30 cellular contexts compared by ENCODE assay signal in the genomic region with DNA sequence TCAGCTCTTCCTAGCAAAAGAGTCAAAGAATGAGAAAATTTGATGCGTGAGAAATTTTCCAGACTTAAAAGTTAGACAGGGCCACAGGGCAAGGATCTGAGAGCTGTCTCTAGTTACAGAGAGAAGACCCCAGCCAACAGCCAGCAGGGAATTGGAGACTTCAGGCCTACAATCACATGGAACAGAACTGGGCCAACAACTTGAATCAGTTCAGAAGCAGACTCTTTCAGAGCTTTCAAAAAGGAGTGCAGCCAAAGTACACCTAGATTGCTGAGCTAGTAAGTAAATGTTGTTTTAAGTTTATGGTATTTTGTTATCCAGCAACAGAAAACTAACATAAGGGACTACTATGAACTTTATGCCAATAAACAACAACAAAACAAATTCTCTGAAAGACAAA.
A peak's percentile ranks its signal among the peaks of the same experiment; 100 is the strongest.
DNase-seq lines count a peak whose midpoint lies in the region; ATAC-seq, FAIRE-seq and TF ChIP-seq lines count a peak whose summit lies in the region.
"Had no signal": no experiment of that assay in that cellular context is flagged by ENCODE, and none has a peak within 500 bp of the region (broad histone marks: within the 10 kb centered on the region; RNA-seq: fewer than 3 reads in every experiment).

No MANE protein-coding gene starts in this region.

- intact Hi-C loops in activated T-helper 2 cell treated with anti-CD3 and anti-CD28 coated beads, Interferon-gamma antibody, Interleukin-2, Interleukin-4, amounts not matched to agents 10 μg/mL and 5 μg/mL and 100 μg/mL, durations not matched to agents 14 hours and 24 hours and 36 hours (cut with micrococcal nuclease), result no loop called here

- peaks cover 3% of the 10 kb centered on the region for H3K4me1 ChIP-seq in astrocyte (ENCODE audit: insufficient read depth, low read length)
- H3K4me1 ChIP-seq in endodermal cell (ENCODE audit: control insufficient read depth, insufficient read depth, low read length), result no peaks in the 10 kb centered on the region
- no peaks in the 10 kb centered on the region for H3K4me1 ChIP-seq in GM23338 (ENCODE audit: insufficient read depth)
- H3K4me1 ChIP-seq: ascending aorta, colonic mucosa had no signal

- H3K36me3 ChIP-seq in astrocyte (ENCODE audit: insufficient read depth, low read length) (no peaks in the 10 kb centered on the region), endodermal cell (ENCODE audit: control insufficient read depth, insufficient read depth, low read length) (peaks cover 60% of the 10 kb centered on the region), GM23338 (ENCODE audit: insufficient read depth) (no peaks in the 10 kb centered on the region)
- H3K36me3 ChIP-seq: colonic mucosa had no signal

- WGBS in endodermal cell (ENCODE audit: insufficient coverage in 1 of 2, insufficient read length in 1 of 2), 2 experiments, result 98 to 100% methylated on average over 1 of the region's 1 CpG

- ATAC-seq in GM23338, result no peak
- ATAC-seq: activated T-cell treated with anti-CD3 and anti-CD28 coated beads, Interleukin-2, amount 50 U/mL, for 72 hours; CD8-positive, alpha-beta T cell; heart right ventricle; stimulated activated naive CD8-positive, alpha-beta T cell treated with anti-CD3 and anti-CD28 coated beads, Interleukin-15, amount 100 ng/mL, for 72 hours had no signal

- H3K27ac ChIP-seq in astrocyte (ENCODE audit: low read depth, low read length) (no peak overlapping the region), endodermal cell (ENCODE audit: low read depth, low read length) (no peak overlapping the region), GM23338 (ENCODE audit: low read depth) (no peak overlapping the region)
- H3K27ac ChIP-seq: ascending aorta, colonic mucosa, heart right ventricle had no signal

- H4K20me1 ChIP-seq in astrocyte (ENCODE audit: insufficient read depth, low read length), result no peaks in the 10 kb centered on the region
- H4K20me1 ChIP-seq in GM23338 (replicated peaks; ENCODE audit: insufficient read depth), result no peaks in the 10 kb centered on the region

- H3K27me3 Mint-ChIP-seq in astrocyte (ENCODE audit: low read depth, unreplicated experiment), result no peaks in the 10 kb centered on the region
- H3K27me3 Mint-ChIP-seq in endodermal cell (ENCODE audit: insufficient read depth), result no peaks in the 10 kb centered on the region
- H3K27me3 Mint-ChIP-seq in nephron (ENCODE audit: low read depth), result no peaks in the 10 kb centered on the region
- no peaks in the 10 kb centered on the region for H3K27me3 Mint-ChIP-seq in GM23338 (ENCODE audit: insufficient read depth, low read depth, poor library complexity)
- H3K27me3 Mint-ChIP-seq in activated T-helper 2 cell treated with anti-CD3 and anti-CD28 coated beads, Interferon-gamma antibody, Interleukin-2, Interleukin-4, amounts not matched to agents 10 μg/mL and 5 μg/mL and 100 μg/mL, durations not matched to agents 14 hours and 24 hours and 36 hours (ENCODE audit: low read depth), result no peaks in the 10 kb centered on the region
- H3K27me3 Mint-ChIP-seq: activated naive CD4-positive, alpha-beta T cell treated with anti-CD3 and anti-CD28 coated beads, Interleukin-2, amount 50 U/mL, for 24 hours; naive B cell; stimulated activated naive CD8-positive, alpha-beta T cell treated with anti-CD3 and anti-CD28 coated beads, Interleukin-15, amount 100 ng/mL, for 72 hours had no signal

- H3K9ac ChIP-seq in astrocyte (ENCODE audit: low read length), result no peak overlapping the region
- no peak overlapping the region for H3K9ac ChIP-seq in endodermal cell (ENCODE audit: extremely low read depth, low read length, poor library complexity, severe bottlenecking)

- no peaks in the 10 kb centered on the region for H3K9me2 ChIP-seq in GM23338 (ENCODE audit: insufficient read depth)

- peaks cover 16% of the 10 kb centered on the region for H3K4me1 Mint-ChIP-seq in astrocyte (ENCODE audit: low read depth, unreplicated experiment)
- H3K4me1 Mint-ChIP-seq in endodermal cell, result no peaks in the 10 kb centered on the region
- H3K4me1 Mint-ChIP-seq in nephron, result peaks cover 20% of the 10 kb centered on the region
- peaks cover 18% of the 10 kb centered on the region; the same call in 2 of the 3 replicates for H3K4me1 Mint-ChIP-seq in GM23338
- H3K4me1 Mint-ChIP-seq in activated T-helper 2 cell treated with anti-CD3 and anti-CD28 coated beads, Interferon-gamma antibody, Interleukin-2, Interleukin-4, amounts not matched to agents 10 μg/mL and 5 μg/mL and 100 μg/mL, durations not matched to agents 14 hours and 24 hours and 36 hours (ENCODE audit: low read depth), result peaks cover 16% of the 10 kb centered on the region

- no peak overlapping the region for H3K4me3 Mint-ChIP-seq in astrocyte (ENCODE audit: unreplicated experiment)
- no peak overlapping the region for H3K4me3 Mint-ChIP-seq in endodermal cell
- no peak overlapping the region for H3K4me3 Mint-ChIP-seq in nephron
- no peak overlapping the region for H3K4me3 Mint-ChIP-seq in GM23338
- H3K4me3 Mint-ChIP-seq in activated T-helper 2 cell treated with anti-CD3 and anti-CD28 coated beads, Interferon-gamma antibody, Interleukin-2, Interleukin-4, amounts not matched to agents 10 μg/mL and 5 μg/mL and 100 μg/mL, durations not matched to agents 14 hours and 24 hours and 36 hours (ENCODE audit: low read depth), result no peak overlapping the region
- H3K4me3 Mint-ChIP-seq: activated naive CD4-positive, alpha-beta T cell treated with anti-CD3 and anti-CD28 coated beads, Interleukin-2, amount 50 U/mL, for 24 hours; activated T-cell treated with anti-CD3 and anti-CD28 coated beads, Interleukin-2, amount 50 U/mL, for 72 hours; CD8-positive, alpha-beta T cell; naive B cell; stimulated activated naive CD8-positive, alpha-beta T cell treated with anti-CD3 and anti-CD28 coated beads, Interleukin-15, amount 100 ng/mL, for 72 hours had no signal

- H3K79me2 ChIP-seq in astrocyte (ENCODE audit: insufficient read depth, low read length), result no peaks in the 10 kb centered on the region
- no peaks in the 10 kb centered on the region for H3K79me2 ChIP-seq in GM23338 (replicated peaks; ENCODE audit: insufficient read depth)

- H3K4me2 ChIP-seq in astrocyte (ENCODE audit: low read length) (no peak overlapping the region), GM23338 (no peak overlapping the region)

- TF ChIP-seq CTCF in astrocyte (IDR thresholded peaks at IDR 0.05; ENCODE audit: insufficient read depth, low read depth, low read length) (no peak), endodermal cell (conservative IDR thresholded peaks at IDR 0.05) (no peak), nephron (IDR thresholded peaks at IDR 0.05; ENCODE audit: unreplicated experiment in 3 of 3) (no peak), GM23338 (conservative IDR thresholded peaks at IDR 0.05; ENCODE audit: low read depth in 2 of 2) (no peak)

- H3K9me3 ChIP-seq in astrocyte (ENCODE audit: insufficient read depth, low read depth, low read length), result no peaks in the 10 kb centered on the region
- H3K9me3 ChIP-seq in endodermal cell (ENCODE audit: control insufficient read depth, low read length), result no peaks in the 10 kb centered on the region
- H3K9me3 ChIP-seq: ascending aorta, colonic mucosa, heart right ventricle had no signal

- no peak overlapping the region for H2AFZ ChIP-seq in astrocyte (ENCODE audit: low read depth, low read length)
- no peak overlapping the region for H2AFZ ChIP-seq in GM23338

- H3F3A ChIP-seq in GM23338 (replicated peaks; ENCODE audit: low read depth), result no peaks in the 10 kb centered on the region

- H3K27me3 ChIP-seq in astrocyte (ENCODE audit: insufficient read depth, low read length) (no peaks in the 10 kb centered on the region), endodermal cell (ENCODE audit: control insufficient read depth, insufficient read depth, low read length, poor library complexity, severe bottlenecking) (no peaks in the 10 kb centered on the region), GM23338 (ENCODE audit: insufficient read depth) (no peaks in the 10 kb centered on the region)
- H3K27me3 ChIP-seq: ascending aorta, colonic mucosa, heart right ventricle had no signal

- no peak for FAIRE-seq in astrocyte (lab: Jason Lieb, UNC)
- FAIRE-seq: A204.1, GM12892, H1, small intestine had no signal

- no peak overlapping the region for H3K4me3 ChIP-seq in astrocyte (ENCODE audit: insufficient read depth, low read depth, low read length)
- no peak overlapping the region for H3K4me3 ChIP-seq in endodermal cell (ENCODE audit: low read length)
- H3K4me3 ChIP-seq in GM23338, result no peak overlapping the region
- H3K4me3 ChIP-seq: ascending aorta, colonic mucosa, heart right ventricle had no signal

- H3K36me3 Mint-ChIP-seq in astrocyte (ENCODE audit: low read depth, unreplicated experiment) (peaks cover 1% of the 10 kb centered on the region), endodermal cell (ENCODE audit: low read depth) (peaks cover 36% of the 10 kb centered on the region), nephron (ENCODE audit: low read depth) (peaks cover 11% of the 10 kb centered on the region), GM23338 (ENCODE audit: low read depth) (peaks cover 5% of the 10 kb centered on the region)
- peaks cover 7% of the 10 kb centered on the region for H3K36me3 Mint-ChIP-seq in activated T-helper 2 cell treated with anti-CD3 and anti-CD28 coated beads, Interferon-gamma antibody, Interleukin-2, Interleukin-4, amounts not matched to agents 10 μg/mL and 5 μg/mL and 100 μg/mL, durations not matched to agents 14 hours and 24 hours and 36 hours (ENCODE audit: low read depth)

- H3K27ac Mint-ChIP-seq in astrocyte (ENCODE audit: unreplicated experiment) (peak overlapping the region; percentile 81), endodermal cell (peak overlapping the region; percentile 31), nephron (peak overlapping the region; percentile 78 to 94 (median 79)), GM23338 (no peak overlapping the region)
- H3K27ac Mint-ChIP-seq in activated T-helper 2 cell treated with anti-CD3 and anti-CD28 coated beads, Interferon-gamma antibody, Interleukin-2, Interleukin-4, amounts not matched to agents 10 μg/mL and 5 μg/mL and 100 μg/mL, durations not matched to agents 14 hours and 24 hours and 36 hours, result no peak overlapping the region
- H3K27ac Mint-ChIP-seq: activated naive CD4-positive, alpha-beta T cell treated with anti-CD3 and anti-CD28 coated beads, Interleukin-2, amount 50 U/mL, for 24 hours; activated T-cell treated with anti-CD3 and anti-CD28 coated beads, Interleukin-2, amount 50 U/mL, for 72 hours; CD8-positive, alpha-beta T cell had no signal

- H3K9me3 Mint-ChIP-seq in astrocyte (ENCODE audit: unreplicated experiment) (no peaks in the 10 kb centered on the region), endodermal cell (no peaks in the 10 kb centered on the region), nephron (no peaks in the 10 kb centered on the region), GM23338 (no peaks in the 10 kb centered on the region)
- H3K9me3 Mint-ChIP-seq in activated T-helper 2 cell treated with anti-CD3 and anti-CD28 coated beads, Interferon-gamma antibody, Interleukin-2, Interleukin-4, amounts not matched to agents 10 μg/mL and 5 μg/mL and 100 μg/mL, durations not matched to agents 14 hours and 24 hours and 36 hours, result no peaks in the 10 kb centered on the region
- H3K9me3 Mint-ChIP-seq: activated naive CD4-positive, alpha-beta T cell treated with anti-CD3 and anti-CD28 coated beads, Interleukin-2, amount 50 U/mL, for 24 hours; activated T-cell treated with anti-CD3 and anti-CD28 coated beads, Interleukin-2, amount 50 U/mL, for 72 hours; CD8-positive, alpha-beta T cell; naive B cell; stimulated activated naive CD8-positive, alpha-beta T cell treated with anti-CD3 and anti-CD28 coated beads, Interleukin-15, amount 100 ng/mL, for 72 hours had no signal

- DNase-seq in Ammon's horn (ENCODE audit: low spot score), result peak; percentile 35
- DNase-seq in astrocyte (ENCODE audit: low read depth), result no peak
- DNase-seq in endodermal cell, result no peak
- DNase-seq in NCI-H446 treated with DMSO at 0.1 percent for 48 hours (lab: John Stamatoyannopoulos, UW), result no peak
- DNase-seq in SW 1271 (lab: John Stamatoyannopoulos, UW), result no peak
- no peak for DNase-seq in GM23338 (ENCODE audit: low spot score)
- DNase-seq in activated T-helper 2 cell treated with anti-CD3 and anti-CD28 coated beads, Interferon-gamma antibody, Interleukin-2, Interleukin-4, amounts not matched to agents 10 μg/mL and 5 μg/mL and 100 μg/mL, durations not matched to agents 14 hours and 24 hours and 36 hours (ENCODE audit: low spot score), result no peak
- DNase-seq: activated T-cell treated with anti-CD3 and anti-CD28 coated beads, Interleukin-2, amount 50 U/mL, for 72 hours; CD8-positive, alpha-beta T cell; colonic mucosa; DMS153; effector memory CD4-positive, alpha-beta T cell; heart right ventricle; mesendoderm; naive B cell; NCI-H1694; NCI-H2171; NCI-H524; occipital lobe; retina; small intestine; stimulated activated CD4-positive, alpha-beta T cell treated with anti-CD3 and anti-CD28 coated beads, Interleukin-1b, Interleukin-23, amount 100 ng/mL, for 48 hours; stimulated activated CD8-positive, alpha-beta memory T cell treated with anti-CD3 and anti-CD28 coated beads, Interleukin-4, amount 100 ng/mL, for 48 hours; stimulated activated naive CD8-positive, alpha-beta T cell treated with anti-CD3 and anti-CD28 coated beads, Interleukin-15, amount 100 ng/mL, for 72 hours had no signal

Comparison
In these comparisons a context has a peak if more than half of its experiments do, and no peak if none do; other contexts are left out.
1. H3K27ac Mint-ChIP-seq: peak in astrocyte (single experiment), endodermal cell (single experiment) and nephron (3 of 3); none in GM23338 (single experiment) and activated T-helper 2 cell treated with anti-CD3 and anti-CD28 coated beads, Interferon-gamma antibody, Interleukin-2, Interleukin-4, amounts not matched to agents 10 μg/mL and 5 μg/mL and 100 μg/mL, durations not matched to agents 14 hours and 24 hours and 36 hours (single experiment).